ENCODE assay signal across 17 cellular contexts in the genomic region with DNA sequence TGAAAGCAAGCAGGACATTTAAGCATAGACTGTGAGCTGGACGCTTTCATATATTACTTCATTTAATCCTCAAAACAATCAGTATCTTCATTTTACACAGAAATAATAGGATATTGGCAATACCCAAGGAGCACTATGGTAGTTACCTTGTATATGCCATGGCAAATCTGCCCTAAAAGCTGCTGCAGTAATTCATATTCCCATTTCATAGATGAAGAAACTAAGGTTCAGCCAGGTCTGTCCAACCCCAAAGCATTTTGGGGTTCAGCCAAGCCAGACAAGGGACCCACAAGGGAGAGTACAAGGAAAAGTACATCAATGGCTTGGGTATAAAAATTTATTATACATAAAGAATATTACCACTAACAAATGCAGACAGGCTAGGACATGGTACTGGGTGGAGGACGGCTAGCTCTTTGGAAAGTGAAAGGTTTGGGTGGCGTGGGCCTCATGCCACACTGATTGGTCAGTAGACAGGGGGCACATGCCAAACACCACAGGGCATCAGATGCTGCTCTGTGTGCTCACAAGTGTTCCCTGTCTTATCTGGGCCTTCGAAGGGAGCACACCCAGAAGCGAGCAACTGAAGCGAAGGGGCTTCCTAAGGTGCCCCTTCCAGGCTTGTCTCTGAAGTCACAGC. TPM values are rescaled to one million over a fixed set of nuclear protein-coding genes. Genes with fewer than 3 reads are reported as not detected.
DNase-seq lines count a peak whose midpoint lies in the region; ATAC-seq and TF ChIP-seq lines count a peak whose summit lies in the region.
"Had no signal": no experiment of that assay in that cellular context is flagged by ENCODE, and none has a peak within 500 bp of the region (broad histone marks: within the 10 kb centered on the region; RNA-seq: fewer than 3 reads in every experiment).

No MANE protein-coding gene starts in this region.

- H3K27ac ChIP-seq in CD8-positive, alpha-beta memory T cell (ENCODE audit: low read depth, low read length) = no peak overlapping the region
- H3K27ac ChIP-seq: coronary artery, epithelial cell of prostate, testis had no signal

- peaks cover 44% of the 10 kb centered on the region for H3K36me3 ChIP-seq in CD8-positive, alpha-beta memory T cell (ENCODE audit: insufficient read depth, low read length)

- peak; percentile 10 for ATAC-seq in GM19324 (IDR thresholded peaks at IDR 0.05; ENCODE audit: low FRiP score, unreplicated experiment)
- no peak for ATAC-seq in natural killer cell
- no peak for ATAC-seq in HG02763 (IDR thresholded peaks at IDR 0.05; ENCODE audit: unreplicated experiment)
- ATAC-seq: WTC11 had no signal

- no peaks in the 10 kb centered on the region for H3K27me3 ChIP-seq in CD8-positive, alpha-beta memory T cell (ENCODE audit: insufficient read depth, low read length, poor library complexity, severe bottlenecking)
- H3K27me3 ChIP-seq: testis had no signal

- peaks cover 43% of the 10 kb centered on the region for H3K4me1 ChIP-seq in CD8-positive, alpha-beta memory T cell (ENCODE audit: insufficient read depth, low read length)
- H3K4me1 ChIP-seq: testis had no signal

- H3K4me3 Mint-ChIP-seq in CD8-positive, alpha-beta memory T cell = peak overlapping the region; percentile 10 to 83 (median 47)
- H3K4me3 Mint-ChIP-seq in activated T-helper 1 cell treated with anti-CD3 and anti-CD28 coated beads, Interleukin-12 subunit alpha, Interleukin-12 subunit beta, Interleukin-2, Interleukin-4 antibody, amounts not matched to agents 30 ng/mL and 10 ng/mL and 1 ng/mL, durations not matched to agents 14 hours and 24 hours and 36 hours = peak overlapping the region; percentile 56
- H3K4me3 Mint-ChIP-seq in natural killer cell (peak overlapping the region; percentile 76), HFFc6 (no peak overlapping the region)
- H3K4me3 Mint-ChIP-seq: CD14-positive monocyte, WTC11 had no signal

- TF ChIP-seq CTCF in natural killer cell (IDR thresholded peaks at IDR 0.05) (no peak), HFFc6 (IDR thresholded peaks at IDR 0.05) (no peak)

- no peak for DNase-seq in CD8-positive, alpha-beta memory T cell
- no peak for DNase-seq in activated T-helper 1 cell treated with anti-CD3 and anti-CD28 coated beads, Interleukin-12 subunit alpha, Interleukin-12 subunit beta, Interleukin-2, Interleukin-4 antibody, amounts not matched to agents 30 ng/mL and 10 ng/mL and 1 ng/mL, durations not matched to agents 14 hours and 24 hours and 36 hours (ENCODE audit: low spot score)
- DNase-seq in natural killer cell = no peak
- no peak for DNase-seq in germinal center (ENCODE audit: low spot score)
- DNase-seq in HFFc6 = no peak
- DNase-seq: KG1, NCI-H1092, NCI-H82, retina, testis had no signal

- H3K27me3 Mint-ChIP-seq in CD8-positive, alpha-beta memory T cell = peaks cover 0 to 1% of the 10 kb centered on the region in 2 donors
- H3K27me3 Mint-ChIP-seq in activated T-helper 1 cell treated with anti-CD3 and anti-CD28 coated beads, Interleukin-12 subunit alpha, Interleukin-12 subunit beta, Interleukin-2, Interleukin-4 antibody, amounts not matched to agents 30 ng/mL and 10 ng/mL and 1 ng/mL, durations not matched to agents 14 hours and 24 hours and 36 hours (ENCODE audit: insufficient read depth) = no peaks in the 10 kb centered on the region
- H3K27me3 Mint-ChIP-seq in natural killer cell (ENCODE audit: low read depth in 2 of 2) = no peaks in the 10 kb centered on the region
- peaks cover 2% of the 10 kb centered on the region for H3K27me3 Mint-ChIP-seq in HFFc6 (ENCODE audit: insufficient read depth)

- POLR2A ChIA-PET in CD8-positive, alpha-beta memory T cell (lab: Charles Lee) = no interaction called here

- H3K36me3 Mint-ChIP-seq in CD8-positive, alpha-beta memory T cell = peaks cover 28 to 73% (median 51%) of the 10 kb centered on the region in 3 donors
- H3K36me3 Mint-ChIP-seq in activated T-helper 1 cell treated with anti-CD3 and anti-CD28 coated beads, Interleukin-12 subunit alpha, Interleukin-12 subunit beta, Interleukin-2, Interleukin-4 antibody, amounts not matched to agents 30 ng/mL and 10 ng/mL and 1 ng/mL, durations not matched to agents 14 hours and 24 hours and 36 hours (ENCODE audit: low read depth) = peaks cover 64% of the 10 kb centered on the region
- peaks cover 25% of the 10 kb centered on the region for H3K36me3 Mint-ChIP-seq in natural killer cell
- peaks cover 20% of the 10 kb centered on the region for H3K36me3 Mint-ChIP-seq in HFFc6 (ENCODE audit: low read depth)

- peaks cover 40 to 47% (median 47%) of the 10 kb centered on the region in 3 donors for H3K4me1 Mint-ChIP-seq in CD8-positive, alpha-beta memory T cell
- peaks cover 53% of the 10 kb centered on the region for H3K4me1 Mint-ChIP-seq in activated T-helper 1 cell treated with anti-CD3 and anti-CD28 coated beads, Interleukin-12 subunit alpha, Interleukin-12 subunit beta, Interleukin-2, Interleukin-4 antibody, amounts not matched to agents 30 ng/mL and 10 ng/mL and 1 ng/mL, durations not matched to agents 14 hours and 24 hours and 36 hours (ENCODE audit: low read depth)
- H3K4me1 Mint-ChIP-seq in natural killer cell = peaks cover 49 to 61% of the 10 kb centered on the region in 2 donors
- no peaks in the 10 kb centered on the region for H3K4me1 Mint-ChIP-seq in HFFc6 (ENCODE audit: low read depth)

- no peak overlapping the region for H3K4me3 ChIP-seq in CD8-positive, alpha-beta memory T cell (ENCODE audit: low read length)
- H3K4me3 ChIP-seq: coronary artery, testis had no signal

- peaks cover 12% of the 10 kb centered on the region for H3K9me3 ChIP-seq in CD8-positive, alpha-beta memory T cell (ENCODE audit: low read length)
- H3K9me3 ChIP-seq: testis had no signal

- CTCF ChIA-PET in CD8-positive, alpha-beta memory T cell (lab: Charles Lee) = no interaction called here

- H3K27ac Mint-ChIP-seq in CD8-positive, alpha-beta memory T cell = peak overlapping the region; percentile 56 to 92 (median 82)
- H3K27ac Mint-ChIP-seq in activated T-helper 1 cell treated with anti-CD3 and anti-CD28 coated beads, Interleukin-12 subunit alpha, Interleukin-12 subunit beta, Interleukin-2, Interleukin-4 antibody, amounts not matched to agents 30 ng/mL and 10 ng/mL and 1 ng/mL, durations not matched to agents 14 hours and 24 hours and 36 hours = peak overlapping the region; percentile 88
- H3K27ac Mint-ChIP-seq in natural killer cell (peak overlapping the region; percentile 80 to 88), HFFc6 (no peak overlapping the region)
- H3K27ac Mint-ChIP-seq: WTC11 had no signal

- intact Hi-C loops in activated T-helper 1 cell treated with anti-CD3 and anti-CD28 coated beads, Interleukin-12 subunit alpha, Interleukin-12 subunit beta, Interleukin-2, Interleukin-4 antibody, amounts not matched to agents 30 ng/mL and 10 ng/mL and 1 ng/mL, durations not matched to agents 14 hours and 24 hours and 36 hours (cut with micrococcal nuclease) = loop anchor here (1.0 to 2.0 kb wide), 5 partner anchors 36 to 310 kb away; a partner anchor contains a TSS
- intact Hi-C loops in natural killer cell (cut with micrococcal nuclease) = no loop called here

- H3K9me3 Mint-ChIP-seq in CD8-positive, alpha-beta memory T cell = peaks cover 4 to 27% (median 20%) of the 10 kb centered on the region in 5 donors
- H3K9me3 Mint-ChIP-seq in activated T-helper 1 cell treated with anti-CD3 and anti-CD28 coated beads, Interleukin-12 subunit alpha, Interleukin-12 subunit beta, Interleukin-2, Interleukin-4 antibody, amounts not matched to agents 30 ng/mL and 10 ng/mL and 1 ng/mL, durations not matched to agents 14 hours and 24 hours and 36 hours = peaks cover 4% of the 10 kb centered on the region
- peaks cover 2 to 3% of the 10 kb centered on the region in 2 donors for H3K9me3 Mint-ChIP-seq in natural killer cell
- H3K9me3 Mint-ChIP-seq in HFFc6 = no peaks in the 10 kb centered on the region
- H3K9me3 Mint-ChIP-seq: CD14-positive monocyte, WTC11 had no signal

RNA-seq across cellular contexts. Expression of a gene that starts 23.9 kb away (rescaled TPM):
- under 1 TPM; 0.58 to 0.59 TPM for total RNA-seq in CD8-positive, alpha-beta memory T cell
- 1.1 TPM for polyA plus RNA-seq in CD8-positive, alpha-beta memory T cell
- 0.24 and 0.62 TPM in 2 replicates for total RNA-seq in activated T-helper 1 cell treated with anti-CD3 and anti-CD28 coated beads, Interleukin-12 subunit alpha, Interleukin-12 subunit beta, Interleukin-2, Interleukin-4 antibody, amounts not matched to agents 30 ng/mL and 10 ng/mL and 1 ng/mL, durations not matched to agents 14 hours and 24 hours and 36 hours
- 1 to 10 TPM; 1.2 to 6.4 (median 1.5) TPM for total RNA-seq in natural killer cell
- under 1 TPM; 0.26 to 0.57 (median 0.43) TPM for total RNA-seq in HFFc6 (2021; fragmentation: NEBNext Ultra II Directional; extraction: Animal tissue kit (Norgen Biotek cat#: 25700))
- total RNA-seq: glomerular endothelial cell had no signal

RNA-seq across cellular contexts. Expression of a gene that starts 32.5 kb away (rescaled TPM):
- 100 to 1,000 TPM in 1 of 2 experiments, 10 to 100 TPM in 1; 98.4 to 104 TPM for total RNA-seq in CD8-positive, alpha-beta memory T cell
- 172 TPM for polyA plus RNA-seq in CD8-positive, alpha-beta memory T cell
- total RNA-seq in activated T-helper 1 cell treated with anti-CD3 and anti-CD28 coated beads, Interleukin-12 subunit alpha, Interleukin-12 subunit beta, Interleukin-2, Interleukin-4 antibody, amounts not matched to agents 30 ng/mL and 10 ng/mL and 1 ng/mL, durations not matched to agents 14 hours and 24 hours and 36 hours = 95.4 and 97.1 TPM in 2 replicates
- 10 to 100 TPM; 85.3 to 85.9 (median 85.4) TPM for total RNA-seq in natural killer cell
- 100 to 1,000 TPM; 101 to 112 (median 105) TPM for total RNA-seq in HFFc6 (2021; fragmentation: NEBNext Ultra II Directional; extraction: Animal tissue kit (Norgen Biotek cat#: 25700))

RNA-seq across cellular contexts. Expression of a gene that starts 35.6 kb away (rescaled TPM):
- 100 to 1,000 TPM; 135 to 139 TPM for total RNA-seq in CD8-positive, alpha-beta memory T cell
- 538 TPM for polyA plus RNA-seq in CD8-positive, alpha-beta memory T cell
- 128 and 132 TPM in 2 replicates for total RNA-seq in activated T-helper 1 cell treated with anti-CD3 and anti-CD28 coated beads, Interleukin-12 subunit alpha, Interleukin-12 subunit beta, Interleukin-2, Interleukin-4 antibody, amounts not matched to agents 30 ng/mL and 10 ng/mL and 1 ng/mL, durations not matched to agents 14 hours and 24 hours and 36 hours
- 100 to 1,000 TPM in 1 of 3 donors, 10 to 100 TPM in 2; 81.1 to 101 (median 91.1) TPM for total RNA-seq in natural killer cell
- total RNA-seq in HFFc6 (2021; fragmentation: NEBNext Ultra II Directional; extraction: Animal tissue kit (Norgen Biotek cat#: 25700)) = 100 to 1,000 TPM; 153 to 231 (median 216) TPM

RNA-seq across cellular contexts. Expression of a gene that starts 59.0 kb away (rescaled TPM):
- 10 to 100 TPM; 19.0 to 19.8 TPM for total RNA-seq in CD8-positive, alpha-beta memory T cell
- 13.1 TPM for polyA plus RNA-seq in CD8-positive, alpha-beta memory T cell
- total RNA-seq in activated T-helper 1 cell treated with anti-CD3 and anti-CD28 coated beads, Interleukin-12 subunit alpha, Interleukin-12 subunit beta, Interleukin-2, Interleukin-4 antibody, amounts not matched to agents 30 ng/mL and 10 ng/mL and 1 ng/mL, durations not matched to agents 14 hours and 24 hours and 36 hours = 18.7 and 19.3 TPM in 2 replicates
- 10 to 100 TPM; 21.0 to 30.3 (median 27.1) TPM for total RNA-seq in natural killer cell
- total RNA-seq in HFFc6 (2021; fragmentation: NEBNext Ultra II Directional; extraction: Animal tissue kit (Norgen Biotek cat#: 25700)) = 10 to 100 TPM; 15.5 to 22.0 (median 17.4) TPM
